ENCODE assay signal across 33 cellular contexts in the genomic region with DNA sequence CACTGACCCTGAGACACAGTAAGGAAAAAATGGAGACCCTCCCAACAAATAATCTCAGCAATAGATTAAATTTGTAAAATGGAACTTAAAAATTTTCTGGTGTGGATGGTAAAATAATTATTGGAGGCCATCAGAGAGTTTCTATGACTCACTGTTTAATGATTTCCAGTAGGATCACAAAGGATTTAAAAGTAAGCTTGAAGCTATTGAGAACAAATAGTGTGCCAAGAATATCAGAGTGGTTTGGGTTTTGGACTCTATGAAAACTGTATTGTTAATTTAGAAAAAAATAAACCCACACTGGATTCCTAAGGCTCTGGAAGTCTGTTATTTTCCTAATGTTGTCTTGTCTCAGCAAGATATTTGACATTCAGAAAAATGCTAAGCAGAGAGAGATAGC.
DNase-seq lines count a peak whose midpoint lies in the region; ATAC-seq and TF ChIP-seq lines count a peak whose summit lies in the region.
"Had no signal": no experiment of that assay in that cellular context is flagged by ENCODE, and none has a peak within 500 bp of the region (broad histone marks: within the 10 kb centered on the region; RNA-seq: fewer than 3 reads in every experiment).

No MANE protein-coding gene starts in this region.

- intact Hi-C loops in sciatic nerve (cut with DNase I) = no loop called here

- no peak for DNase-seq in AG04450 (ENCODE audit: low read depth, low spot score)
- peak; percentile 40 for DNase-seq in adipocyte (ENCODE audit: low read depth)
- peak; percentile 38 for DNase-seq in iris pigment epithelial cell (ENCODE audit: low read depth)
- DNase-seq in sciatic nerve (ENCODE audit: low spot score) = no peak
- no peak for DNase-seq in RKO (ENCODE audit: low spot score)
- DNase-seq: activated CD4-positive, alpha-beta memory T cell treated with anti-CD3 and anti-CD28 coated beads, Interleukin-2, amount 10 ng/mL, durations not matched to agents 7 days and 5 days; activated CD8-positive, alpha-beta memory T cell treated with anti-CD3 and anti-CD28 coated beads, Interleukin-2, amount 50 U/mL, for 4 hours; activated naive CD4-positive, alpha-beta T cell treated with anti-CD3 and anti-CD28 coated beads for 36 hours; adrenal gland; esophagus squamous epithelium; hypothalamus; MM.1S; naive B cell; NCI-H1417 treated with DMSO at 0.1 percent for 48 hours; NCI-H2081; NCI-H2227 treated with DMSO at 0.1 percent for 48 hours; NCI-H526 treated with DMSO at 0.1 percent for 48 hours; NK-92 treated with Interleukin-12 subunit alpha and Interleukin-12 subunit beta, amount 100 ng/mL, for 24 hours; PC-9; psoas muscle; Right ventricle myocardium superior; substantia nigra; upper lobe of left lung had no signal

- H3K9ac ChIP-seq in adipocyte (ENCODE audit: low read length) = no peak overlapping the region
- H3K9ac ChIP-seq: BLaER1, KMS-11 had no signal

- no peaks in the 10 kb centered on the region for H3K9me3 ChIP-seq in AG04450 (ENCODE audit: control insufficient read depth, insufficient read depth, low read length)
- no peaks in the 10 kb centered on the region for H3K9me3 ChIP-seq in adipocyte (ENCODE audit: control insufficient read depth, low read length)
- H3K9me3 ChIP-seq: adrenal gland, BLaER1, esophagus squamous epithelium, HAP-1, psoas muscle, upper lobe of left lung had no signal

- TF ChIP-seq CTCF in AG04450 (IDR thresholded peaks at IDR 0.05; ENCODE audit: low read depth, low read length) = no peak

- POLR2A ChIA-PET in AG04450 (lab: Yijun Ruan, JAX) = interaction anchor here (0.8 kb wide), 1 partner anchor 563 kb away, joined by 3 read pairs; no protein-coding TSS in a partner anchor

- no peaks in the 10 kb centered on the region for H3K36me3 ChIP-seq in adipocyte (ENCODE audit: control insufficient read depth, insufficient read depth, low read length, severe bottlenecking)
- H3K36me3 ChIP-seq: adrenal gland, BLaER1, esophagus squamous epithelium, HAP-1, upper lobe of left lung had no signal

- H3K4me3 ChIP-seq in AG04450 (ENCODE audit: low read depth, low read length) (no peak overlapping the region), adipocyte (ENCODE audit: low read length) (no peak overlapping the region)
- H3K4me3 ChIP-seq: adrenal gland, BLaER1, esophagus squamous epithelium, HAP-1, PC-9, psoas muscle, upper lobe of left lung had no signal

- TF ChIP-seq POLR2A in GM18505 (IDR thresholded peaks at IDR 0.05; ENCODE audit: borderline replicate concordance, extremely low read depth, insufficient read depth, insufficient read length) = no peak

- peak overlapping the region; percentile 3 for H3K27ac ChIP-seq in AG04450 (ENCODE audit: low read depth, low read length)
- H3K27ac ChIP-seq: adrenal gland, BLaER1, esophagus squamous epithelium, HL-60, KMS-11, PC-9, psoas muscle, upper lobe of left lung had no signal

- CTCF ChIA-PET in AG04450 (lab: Charles Lee) = interaction anchor here (0.6 kb wide), 1 partner anchor 15 kb away, joined by 4 read pairs; no protein-coding TSS in a partner anchor

- H3K27me3 ChIP-seq in AG04450 (ENCODE audit: control insufficient read depth, insufficient read depth, low read length) (peaks cover 7% of the 10 kb centered on the region), adipocyte (replicated peaks; ENCODE audit: control insufficient read depth, insufficient read depth, low read length) (peaks cover 3% of the 10 kb centered on the region)
- H3K27me3 ChIP-seq: adrenal gland, BLaER1, upper lobe of left lung had no signal

- ATAC-seq in sciatic nerve = peak; percentile 67
- no peak for ATAC-seq in HG03354 (IDR thresholded peaks at IDR 0.05; ENCODE audit: poor library complexity, severe bottlenecking, unreplicated experiment)
- no peak for ATAC-seq in GM19395 (IDR thresholded peaks at IDR 0.05; ENCODE audit: unreplicated experiment)
- ATAC-seq in GM18505 (IDR thresholded peaks at IDR 0.05; ENCODE audit: unreplicated experiment) = no peak
- ATAC-seq: activated CD4-positive, CD25-positive, alpha-beta regulatory T cell treated with anti-CD3 and anti-CD28 coated beads, Interleukin-2, amount 50 U/mL, for 24 hours; left lobe of liver; psoas muscle; stimulated activated memory B cell treated with anti-CD40 and anti-IgM and Interleukin-4, amounts not matched to agents 10 μg/mL and 1 μg/mL and 100 μg/mL, for 72 hours had no signal

- peaks cover 27% of the 10 kb centered on the region for H3K4me1 ChIP-seq in adipocyte (ENCODE audit: control insufficient read depth, insufficient read depth, low read length)
- H3K4me1 ChIP-seq: adrenal gland, BLaER1, esophagus squamous epithelium, psoas muscle, upper lobe of left lung had no signal

Comparison
In these comparisons a context has a peak if more than half of its experiments do, and no peak if none do; other contexts are left out.
1. DNase-seq: peak in adipocyte (single experiment) and iris pigment epithelial cell (single experiment); none in AG04450 (single experiment), sciatic nerve (single experiment) and RKO (single experiment).